In genomic region chr15:95981209-95981608, GRCh38 we compare ENCODE assay signal across 29 cellular contexts.
"Had no signal": no experiment of that assay in that cellular context is flagged by ENCODE, and none has a peak within 500 bp of the region (broad histone marks: within the 10 kb centered on the region; RNA-seq: fewer than 3 reads in every experiment).

No MANE protein-coding gene starts in this region.

- H3K36me3 ChIP-seq: stomach, suprapubic skin, thoracic aorta, thyroid gland, tibial artery, tibial nerve, transverse colon, upper lobe of left lung, upper lobe of right lung, uterus, vagina had no signal

- H3K27ac ChIP-seq: stomach, suprapubic skin, testis, thoracic aorta, thyroid gland, tibial artery, tibial nerve, transverse colon, upper lobe of left lung, upper lobe of right lung, uterus, vagina had no signal

- H3K4me3 ChIP-seq: stomach, suprapubic skin, testis, thoracic aorta, thyroid gland, tibial artery, tibial nerve, transverse colon, upper lobe of left lung, upper lobe of right lung, uterus, vagina had no signal

- ATAC-seq: stimulated activated effector memory CD8-positive, alpha-beta T cell treated with anti-CD3 and anti-CD28 coated beads, Interleukin-12 subunit alpha, Interleukin-12 subunit beta, amount 100 ng/mL, for 72 hours; stimulated activated memory B cell treated with anti-CD40 and anti-IgM and Interleukin-4, amounts not matched to agents 10 μg/mL and 1 μg/mL and 100 μg/mL, for 72 hours; stimulated activated naive B cell treated with anti-CD40 and anti-IgM and Interleukin-4, amounts not matched to agents 10 μg/mL and 1 μg/mL and 100 μg/mL, for 72 hours; stimulated activated naive CD8-positive, alpha-beta T cell treated with anti-CD3 and anti-CD28 coated beads, Interleukin-15, amount 100 ng/mL, for 72 hours; stimulated activated naive CD8-positive, alpha-beta T cell treated with anti-CD3 and anti-CD28 coated beads, Interleukin-15, Interleukin-2, amounts not matched to agents 100 U/mL and 50 U/mL, for 24 hours; upper lobe of right lung had no signal

- H3K27me3 ChIP-seq: stomach, suprapubic skin, testis, thyroid gland, tibial artery, tibial nerve, transverse colon, upper lobe of left lung, upper lobe of right lung, uterus, vagina had no signal

- DNase-seq: stimulated activated CD4-positive, alpha-beta T cell treated with anti-CD3 and anti-CD28 coated beads, Interleukin-2, amount 100 ng/mL, for 48 hours; stimulated activated CD4-positive, alpha-beta T cell treated with anti-CD3 and anti-CD28 coated beads, Interleukin-4, amount 100 ng/mL, for 1 hour; stimulated activated CD4-positive, alpha-beta T cell treated with anti-CD3 and anti-CD28 coated beads, Interleukin-4, amount 100 ng/mL, for 24 hours; stimulated activated CD4-positive, alpha-beta T cell treated with anti-CD3 and anti-CD28 coated beads, Interleukin-4, amount 100 ng/mL, for 4 hours; stimulated activated CD8-positive, alpha-beta memory T cell treated with anti-CD3 and anti-CD28 coated beads, Interleukin-4, amount 100 ng/mL, for 48 hours; stimulated activated naive B cell treated with anti-CD40 and anti-IgM and Interleukin-4, amounts not matched to agents 10 μg/mL and 1 μg/mL and 100 μg/mL, for 72 hours; stimulated activated naive CD4-positive, alpha-beta T cell; stimulated activated naive CD4-positive, alpha-beta T cell treated with Interleukin-2 at 50 U/mL for 16 hours; stimulated activated naive CD8-positive, alpha-beta T cell treated with anti-CD3 and anti-CD28 coated beads, Interleukin-15, amount 100 ng/mL, for 72 hours; stimulated activated naive CD8-positive, alpha-beta T cell treated with anti-CD3 and anti-CD28 coated beads, Interleukin-15, Interleukin-2, amounts not matched to agents 100 U/mL and 50 U/mL, for 24 hours; stomach; substantia nigra; testis; thyroid gland; tibial artery; transverse colon; trophoblast cell; upper lobe of left lung; upper lobe of right lung; uterus had no signal

- H3K4me1 ChIP-seq: stomach, suprapubic skin, testis, thyroid gland, tibial nerve, transverse colon, upper lobe of left lung, upper lobe of right lung, uterus, vagina had no signal

- FAIRE-seq: urothelium cell line had no signal

- H3K4me3 Mint-ChIP-seq: stimulated activated effector memory CD8-positive, alpha-beta T cell treated with anti-CD3 and anti-CD28 coated beads, Interleukin-12 subunit alpha, Interleukin-12 subunit beta, amount 100 ng/mL, for 72 hours; stimulated activated memory B cell treated with anti-CD40 and anti-IgM and Interleukin-4, amounts not matched to agents 10 μg/mL and 1 μg/mL and 100 μg/mL, for 72 hours; stimulated activated naive B cell treated with anti-CD40 and anti-IgM and Interleukin-4, amounts not matched to agents 10 μg/mL and 1 μg/mL and 100 μg/mL, for 72 hours; stimulated activated naive CD8-positive, alpha-beta T cell treated with anti-CD3 and anti-CD28 coated beads, Interleukin-15, amount 100 ng/mL, for 72 hours; stimulated activated naive CD8-positive, alpha-beta T cell treated with anti-CD3 and anti-CD28 coated beads, Interleukin-15, Interleukin-2, amounts not matched to agents 100 ng/mL and 50 ng/mL, for 24 hours; type B pancreatic cell had no signal

- H3K27ac Mint-ChIP-seq: stimulated activated effector memory CD8-positive, alpha-beta T cell treated with anti-CD3 and anti-CD28 coated beads, Interleukin-12 subunit alpha, Interleukin-12 subunit beta, amount 100 ng/mL, for 72 hours; stimulated activated memory B cell treated with anti-CD40 and anti-IgM and Interleukin-4, amounts not matched to agents 10 μg/mL and 1 μg/mL and 100 μg/mL, for 72 hours; stimulated activated naive B cell treated with anti-CD40 and anti-IgM and Interleukin-4, amounts not matched to agents 10 μg/mL and 1 μg/mL and 100 μg/mL, for 72 hours; stimulated activated naive CD8-positive, alpha-beta T cell treated with anti-CD3 and anti-CD28 coated beads, Interleukin-15, amount 100 ng/mL, for 72 hours; stimulated activated naive CD8-positive, alpha-beta T cell treated with anti-CD3 and anti-CD28 coated beads, Interleukin-15, Interleukin-2, amounts not matched to agents 100 ng/mL and 50 ng/mL, for 24 hours; type B pancreatic cell had no signal

- H3K27me3 Mint-ChIP-seq: stimulated activated memory B cell treated with anti-CD40 and anti-IgM and Interleukin-4, amounts not matched to agents 10 μg/mL and 1 μg/mL and 100 μg/mL, for 72 hours; stimulated activated naive B cell treated with anti-CD40 and anti-IgM and Interleukin-4, amounts not matched to agents 10 μg/mL and 1 μg/mL and 100 μg/mL, for 72 hours; type B pancreatic cell had no signal

- H3K9me3 ChIP-seq: stomach, suprapubic skin, testis, thoracic aorta, thyroid gland, tibial artery, tibial nerve, transverse colon, upper lobe of left lung, upper lobe of right lung, uterus, vagina had no signal

- H3K36me3 Mint-ChIP-seq: stimulated activated effector memory CD8-positive, alpha-beta T cell treated with anti-CD3 and anti-CD28 coated beads, Interleukin-12 subunit alpha, Interleukin-12 subunit beta, amount 100 ng/mL, for 72 hours; stimulated activated memory B cell treated with anti-CD40 and anti-IgM and Interleukin-4, amounts not matched to agents 10 μg/mL and 1 μg/mL and 100 μg/mL, for 72 hours; stimulated activated naive B cell treated with anti-CD40 and anti-IgM and Interleukin-4, amounts not matched to agents 10 μg/mL and 1 μg/mL and 100 μg/mL, for 72 hours; type B pancreatic cell had no signal

- H3K4me1 Mint-ChIP-seq: stimulated activated effector memory CD8-positive, alpha-beta T cell treated with anti-CD3 and anti-CD28 coated beads, Interleukin-12 subunit alpha, Interleukin-12 subunit beta, amount 100 ng/mL, for 72 hours; stimulated activated memory B cell treated with anti-CD40 and anti-IgM and Interleukin-4, amounts not matched to agents 10 μg/mL and 1 μg/mL and 100 μg/mL, for 72 hours; stimulated activated naive B cell treated with anti-CD40 and anti-IgM and Interleukin-4, amounts not matched to agents 10 μg/mL and 1 μg/mL and 100 μg/mL, for 72 hours; stimulated activated naive CD8-positive, alpha-beta T cell treated with anti-CD3 and anti-CD28 coated beads, Interleukin-15, amount 100 ng/mL, for 72 hours had no signal

- H3K9me3 Mint-ChIP-seq: stimulated activated effector memory CD8-positive, alpha-beta T cell treated with anti-CD3 and anti-CD28 coated beads, Interleukin-12 subunit alpha, Interleukin-12 subunit beta, amount 100 ng/mL, for 72 hours; stimulated activated naive CD8-positive, alpha-beta T cell treated with anti-CD3 and anti-CD28 coated beads, Interleukin-15, amount 100 ng/mL, for 72 hours; stimulated activated naive CD8-positive, alpha-beta T cell treated with anti-CD3 and anti-CD28 coated beads, Interleukin-15, Interleukin-2, amounts not matched to agents 100 ng/mL and 50 ng/mL, for 24 hours had no signal
